In the genomic region with DNA sequence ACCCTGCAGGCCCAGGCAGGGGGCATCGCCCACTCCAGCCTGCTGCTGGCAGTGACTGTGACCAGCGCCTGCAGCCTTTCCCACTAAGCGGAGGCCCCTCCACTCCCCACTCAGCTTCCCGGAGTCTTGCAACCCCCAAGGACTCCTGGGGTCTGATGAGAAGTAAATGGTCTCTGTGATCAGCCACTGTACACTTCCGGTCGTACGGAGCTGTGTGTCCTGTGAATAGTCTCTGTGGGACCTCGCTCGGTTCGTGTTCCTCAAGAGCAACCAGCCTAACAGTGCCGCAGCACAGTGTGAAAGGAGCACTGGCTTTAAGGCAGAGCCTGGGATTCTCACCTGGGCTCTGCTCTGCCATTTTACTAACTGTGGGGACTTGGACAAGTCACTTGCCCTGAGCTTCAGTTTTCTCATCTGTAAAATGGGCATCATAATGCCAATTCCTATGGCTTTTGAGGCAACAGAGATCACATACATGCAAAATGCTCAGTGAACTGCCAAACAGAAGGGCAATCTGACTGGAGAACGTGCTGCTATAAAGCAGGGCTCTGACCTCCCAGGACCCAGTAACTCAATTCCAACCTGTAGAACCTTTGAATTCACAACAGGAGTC, we compare ENCODE assay signal across 26 cellular contexts. TPM values are rescaled to one million over a fixed set of nuclear protein-coding genes. Genes with fewer than 3 reads are reported as not detected.
A peak's percentile ranks its signal among the peaks of the same experiment; 100 is the strongest.
DNase-seq lines count a peak whose midpoint lies in the region; ATAC-seq and TF ChIP-seq lines count a peak whose summit lies in the region.
"Had no signal": no experiment of that assay in that cellular context is flagged by ENCODE, and none has a peak within 500 bp of the region (broad histone marks: within the 10 kb centered on the region; RNA-seq: fewer than 3 reads in every experiment).

No MANE protein-coding gene starts in this region.

- peaks cover 20% of the 10 kb centered on the region for H3K36me3 Mint-ChIP-seq in activated CD8-positive, alpha-beta memory T cell treated with anti-CD3 and anti-CD28 coated beads, Interleukin-2, amount 10 ng/mL, durations not matched to agents 7 days and 5 days

- ATAC-seq in activated CD8-positive, alpha-beta memory T cell treated with anti-CD3 and anti-CD28 coated beads, Interleukin-2, amount 10 ng/mL, durations not matched to agents 7 days and 5 days, result no peak
- ATAC-seq in GM18519 (IDR thresholded peaks at IDR 0.05; ENCODE audit: low FRiP score, unreplicated experiment) (no peak), HG02678 (IDR thresholded peaks at IDR 0.05; ENCODE audit: unreplicated experiment) (no peak)
- ATAC-seq: HCT116, SK-N-SH treated with all-trans-retinoic acid at 6 μM for 48 hours had no signal

- H3K4me3 ChIP-seq in esophagus muscularis mucosa (no peak overlapping the region), testis (no peak overlapping the region)
- H3K4me3 ChIP-seq: SJCRH30 had no signal

- TF ChIP-seq POLR2A in GM19193 (IDR thresholded peaks at IDR 0.05; ENCODE audit: extremely low read depth, insufficient read depth, insufficient read length), result peak; percentile 26
- TF ChIP-seq POLR2A in esophagus muscularis mucosa (IDR thresholded peaks at IDR 0.05; ENCODE audit: low read depth), result no peak
- TF ChIP-seq POLR2A in testis (IDR thresholded peaks at IDR 0.05), result no peak

- H3K9me3 ChIP-seq in esophagus muscularis mucosa, result no peaks in the 10 kb centered on the region
- H3K9me3 ChIP-seq in testis, result no peaks in the 10 kb centered on the region
- H3K9me3 ChIP-seq: SJCRH30 had no signal

- peak; percentile 36 for DNase-seq in activated CD8-positive, alpha-beta memory T cell treated with anti-CD3 and anti-CD28 coated beads, Interleukin-2, amount 10 ng/mL, durations not matched to agents 7 days and 5 days
- no peak for DNase-seq in activated CD8-positive, alpha-beta memory T cell treated with anti-CD3 and anti-CD28 coated beads, Interleukin-2, amount 50 U/mL, for 48 hours
- DNase-seq in esophagus muscularis mucosa (ENCODE audit: extremely low spot score), result peak; percentile 60
- DNase-seq in testis, result peak; percentile 1
- no peak for DNase-seq in ACHN
- DNase-seq: 8988T; CD4-positive, alpha-beta T cell; COR-L47; DMS53; GOT3; Karpas-422; MV-4-11; NCI-H1105; NCI-H1436 treated with DMSO at 0.1 percent for 48 hours; NCI-H187 treated with DMSO at 0.1 percent for 48 hours; NCI-H2171 treated with DMSO at 0.1 percent for 48 hours; NCI-H446; NCI-H524 treated with DMSO at 0.1 percent for 48 hours; NCI-H774; SJCRH30 had no signal

- no peak for TF ChIP-seq EP300 in esophagus muscularis mucosa (IDR thresholded peaks at IDR 0.05)

- H3K4me3 Mint-ChIP-seq in activated CD8-positive, alpha-beta memory T cell treated with anti-CD3 and anti-CD28 coated beads, Interleukin-2, amount 10 ng/mL, durations not matched to agents 7 days and 5 days, result no peak overlapping the region
- H3K4me3 Mint-ChIP-seq: CD4-positive, alpha-beta T cell had no signal

- no peaks in the 10 kb centered on the region for H3K9me3 Mint-ChIP-seq in activated CD8-positive, alpha-beta memory T cell treated with anti-CD3 and anti-CD28 coated beads, Interleukin-2, amount 10 ng/mL, durations not matched to agents 7 days and 5 days (ENCODE audit: low read depth)
- H3K9me3 Mint-ChIP-seq: CD4-positive, alpha-beta T cell had no signal

- WGBS in esophagus muscularis mucosa, result 88% methylated on average over 12 of the region's 12 CpGs
- WGBS in testis, 2 donors, result 85 to 93% methylated on average over 7 to 12 of the region's 12 CpGs

- no peak overlapping the region for H3K27ac Mint-ChIP-seq in activated CD8-positive, alpha-beta memory T cell treated with anti-CD3 and anti-CD28 coated beads, Interleukin-2, amount 10 ng/mL, durations not matched to agents 7 days and 5 days

- CTCF ChIA-PET in activated CD8-positive, alpha-beta memory T cell treated with anti-CD3 and anti-CD28 coated beads, Interleukin-2, amount 10 ng/mL, durations not matched to agents 7 days and 5 days (lab: Charles Lee), result no interaction called here

- intact Hi-C loops in esophagus muscularis mucosa (cut with DNase I), result no loop called here
- intact Hi-C loops in testis (cut with DNase I; ENCODE audit: low total_unique reads), result no loop called here

- H3K27me3 ChIP-seq in esophagus muscularis mucosa (no peaks in the 10 kb centered on the region), testis (no peaks in the 10 kb centered on the region)
- H3K27me3 ChIP-seq: SJCRH30 had no signal

- H3K27ac ChIP-seq in esophagus muscularis mucosa (replicated peaks in 1 of 4) (no peak overlapping the region), testis (no peak overlapping the region)
- H3K27ac ChIP-seq: HL-60, SJCRH30 had no signal

- in situ Hi-C loops in ACHN (cut with HindIII; ENCODE audit: low pct_ligation_motif_present, low pct_unique_long_range_greater_than_20kb, low sequenced_read_pairs), result no loop called here

- H3K36me3 ChIP-seq in esophagus muscularis mucosa (peaks cover 11 to 91% (median 78%) of the 10 kb centered on the region in 4 donors), testis (ENCODE audit: low read depth, missing control alignments) (no peaks in the 10 kb centered on the region)

- H3K4me1 ChIP-seq in esophagus muscularis mucosa, result peaks cover 5 to 21% (median 18%) of the 10 kb centered on the region in 4 donors
- no peaks in the 10 kb centered on the region for H3K4me1 ChIP-seq in testis
- H3K4me1 ChIP-seq: SJCRH30 had no signal

- no peaks in the 10 kb centered on the region for H3K27me3 Mint-ChIP-seq in activated CD8-positive, alpha-beta memory T cell treated with anti-CD3 and anti-CD28 coated beads, Interleukin-2, amount 10 ng/mL, durations not matched to agents 7 days and 5 days
- H3K27me3 Mint-ChIP-seq: CD4-positive, alpha-beta T cell had no signal

- H3K4me1 Mint-ChIP-seq in activated CD8-positive, alpha-beta memory T cell treated with anti-CD3 and anti-CD28 coated beads, Interleukin-2, amount 10 ng/mL, durations not matched to agents 7 days and 5 days, result no peaks in the 10 kb centered on the region

- TF ChIP-seq CTCF in esophagus muscularis mucosa (IDR thresholded peaks at IDR 0.05) (no peak), testis (IDR thresholded peaks at IDR 0.05) (no peak)

RNA-seq across cellular contexts. Expression of a gene that starts 26.7 kb away (rescaled TPM):
- 10 to 100 TPM; 27.6 to 31.8 TPM for total RNA-seq in activated CD8-positive, alpha-beta memory T cell treated with anti-CD3 and anti-CD28 coated beads, Interleukin-2, amount 10 ng/mL, durations not matched to agents 7 days and 5 days
- total RNA-seq in esophagus muscularis mucosa, result 100 to 1,000 TPM; 131 to 208 (median 179) TPM
- 10 to 100 TPM; 36.5 to 53.0 TPM for total RNA-seq in testis
- 43.3 TPM for polyA plus RNA-seq in testis (ENCODE audit: insufficient read depth, low read depth, low replicate concordance)

RNA-seq across cellular contexts. Expression of a gene that starts 26.8 kb away (rescaled TPM):
- 10 to 100 TPM; 36.0 to 39.5 TPM for total RNA-seq in activated CD8-positive, alpha-beta memory T cell treated with anti-CD3 and anti-CD28 coated beads, Interleukin-2, amount 10 ng/mL, durations not matched to agents 7 days and 5 days
- total RNA-seq in esophagus muscularis mucosa, result 10 to 100 TPM; 28.9 to 41.9 (median 37.8) TPM
- total RNA-seq in testis, result 10 to 100 TPM; 48.7 to 54.1 TPM
- polyA plus RNA-seq in testis (ENCODE audit: insufficient read depth, low read depth, low replicate concordance), result 25.1 TPM

RNA-seq across cellular contexts. Expression of a gene that starts 26.9 kb away (rescaled TPM):
- total RNA-seq in activated CD8-positive, alpha-beta memory T cell treated with anti-CD3 and anti-CD28 coated beads, Interleukin-2, amount 10 ng/mL, durations not matched to agents 7 days and 5 days, result 10 to 100 TPM; 15.2 to 19.7 TPM
- 10 to 100 TPM; 21.2 to 27.0 (median 24.3) TPM for total RNA-seq in esophagus muscularis mucosa
- total RNA-seq in testis, result 10 to 100 TPM; 13.3 to 15.7 TPM
- 19.1 TPM for polyA plus RNA-seq in testis (ENCODE audit: insufficient read depth, low read depth, low replicate concordance)

RNA-seq across cellular contexts. Expression of a gene that starts 27.0 kb away (rescaled TPM):
- 10 to 100 TPM; 16.5 to 18.9 TPM for total RNA-seq in activated CD8-positive, alpha-beta memory T cell treated with anti-CD3 and anti-CD28 coated beads, Interleukin-2, amount 10 ng/mL, durations not matched to agents 7 days and 5 days
- total RNA-seq in esophagus muscularis mucosa (10 to 100 TPM in 2 of 4 donors, 1 to 10 TPM in 2; 8.0 to 12.0 (median 9.6) TPM), testis (10 to 100 TPM; 13.6 to 14.9 TPM)
- polyA plus RNA-seq in testis (ENCODE audit: insufficient read depth, low read depth, low replicate concordance), result 21.2 TPM

Comparison
In these comparisons a context has a peak if more than half of its experiments do, and no peak if none do; other contexts are left out.
1. DNase-seq: peak in activated CD8-positive, alpha-beta memory T cell treated with anti-CD3 and anti-CD28 coated beads, Interleukin-2, amount 10 ng/mL, durations not matched to agents 7 days and 5 days (single experiment), esophagus muscularis mucosa (single experiment) and testis (single experiment); none in activated CD8-positive, alpha-beta memory T cell treated with anti-CD3 and anti-CD28 coated beads, Interleukin-2, amount 50 U/mL, for 48 hours (single experiment) and ACHN (single experiment).